9 cellular contexts compared by ENCODE assay signal in genomic region chr12:111408686-111409402, GRCh38. TPM values are rescaled to one million over a fixed set of nuclear protein-coding genes. Genes with fewer than 3 reads are reported as not detected.
DNase-seq lines count a peak whose midpoint lies in the region; ATAC-seq, FAIRE-seq and TF ChIP-seq lines count a peak whose summit lies in the region.
"Had no signal": no experiment of that assay in that cellular context is flagged by ENCODE, and none has a peak within 500 bp of the region (broad histone marks: within the 10 kb centered on the region; RNA-seq: fewer than 3 reads in every experiment).

No MANE protein-coding gene starts in this region.

- no peak overlapping the region; the same call in 2 of the 3 replicates for H3K4me3 Mint-ChIP-seq in GM23338

- BruUV-seq in K562 (replicated peaks; lab: Mats Ljungman, UMichigan) = no TSS peak

- H3F3A ChIP-seq in GM23338 (replicated peaks; ENCODE audit: low read depth) = peaks cover 18% of the 10 kb centered on the region

- H3K4me3 ChIP-seq in A549 (no peak overlapping the region), GM23338 (no peak overlapping the region), K562 (peak overlapping the region; percentile 93), mucosa of rectum (ENCODE audit: low read length in 2 of 2) (peak overlapping the region in 1 of 2 donors; percentile 42)

- TF ChIP-seq CTCF in A549 (IDR thresholded peaks at IDR 0.05) (no peak), GM23338 (conservative IDR thresholded peaks at IDR 0.05; ENCODE audit: low read depth in 2 of 2) (no peak), K562 (IDR thresholded peaks at IDR 0.05 in 2 of 3, conservative IDR thresholded peaks at IDR 0.05 in 1 of 3; ENCODE audit: insufficient read depth in 2 of 3, low read depth in 1 of 3, low read length in 3 of 3) (no peak)

- no peaks in the 10 kb centered on the region for H3K27me3 ChIP-seq in GM23338 (ENCODE audit: insufficient read depth)
- H3K27me3 ChIP-seq in K562 (ENCODE audit: control insufficient read depth in 2 of 2, insufficient read depth in 2 of 2, low read length in 2 of 2) = no peaks in the 10 kb centered on the region; a peak in 1 of 5 replicates
- H3K27me3 ChIP-seq in mucosa of rectum (ENCODE audit: control insufficient read depth in 2 of 2, insufficient read depth in 2 of 2, low read length in 2 of 2) = no peaks in the 10 kb centered on the region

- POLR2A ChIA-PET in A549 (lab: Yijun Ruan, JAX) = interaction anchor here (0.8 kb wide), 1 partner anchor 277 kb away, joined by 3 read pairs; the partner anchor contains the start of genes ACAD10 and BRAP
- POLR2A ChIA-PET in K562 (lab: Yijun Ruan, JAX) = interaction anchor here (1.4 to 2.0 kb wide), 3 partner anchors 9 to 20 kb away, joined by 4 to 8 read pairs (median 4); no protein-coding TSS in a partner anchor

- H3K9ac ChIP-seq in K562 (ENCODE audit: insufficient read depth in 1 of 2, low read depth in 2 of 2, low read length in 2 of 2) (peak overlapping the region; percentile 90 to 91), mucosa of rectum (ENCODE audit: low read depth in 1 of 2, low read length in 2 of 2) (peak overlapping the region in 1 of 2 donors; percentile 24)

- H3K4me2 ChIP-seq in A549 (no peak overlapping the region; the same call in 2 of the 3 replicates), GM23338 (peak overlapping the region; percentile 97; the same call in 1 of the 2 replicates), K562 (ENCODE audit: insufficient read depth, low read length) (peak overlapping the region; percentile 92)

- H3K4me1 ChIP-seq in A549 (peaks cover 42% of the 10 kb centered on the region), GM23338 (ENCODE audit: insufficient read depth) (peaks cover 74% of the 10 kb centered on the region), K562 (replicated peaks in 1 of 2; ENCODE audit: control insufficient read depth in 2 of 2, insufficient read depth in 2 of 2, low read length in 2 of 2) (peaks cover 70 to 85% of the 10 kb centered on the region in 2 experiments), mucosa of rectum (ENCODE audit: control insufficient read depth in 2 of 2, insufficient read depth in 2 of 2, low read length in 2 of 2) (peaks cover 49 to 64% of the 10 kb centered on the region in 2 donors)

- peaks cover 25% of the 10 kb centered on the region for H3K27me3 Mint-ChIP-seq in GM23338 (ENCODE audit: insufficient read depth, low read depth, poor library complexity)

- H3K9me1 ChIP-seq in K562 (ENCODE audit: control insufficient read depth, insufficient read depth, low read length) = peaks cover 13% of the 10 kb centered on the region

- H3K9me2 ChIP-seq in GM23338 (ENCODE audit: insufficient read depth) = no peaks in the 10 kb centered on the region

- H3K79me2 ChIP-seq in GM23338 (replicated peaks; ENCODE audit: insufficient read depth) (peaks cover 80% of the 10 kb centered on the region), K562 (ENCODE audit: control insufficient read depth, insufficient read depth, low read length) (peaks cover 81% of the 10 kb centered on the region)

- FAIRE-seq in A549 (lab: Jason Lieb, UNC) (no peak), K562 (lab: Jason Lieb, UNC) (no peak)
- FAIRE-seq: H54 had no signal

- DNase-seq in A549 (ENCODE audit: low read depth in 1 of 2, low spot score in 1 of 2) = no peak
- no peak for DNase-seq in GM23338 (ENCODE audit: low spot score)
- DNase-seq in K562 (ENCODE audit: extremely low read depth in 1 of 4, low spot score in 3 of 4) = no peak
- no peak for DNase-seq in AG08395 (ENCODE audit: low spot score)
- DNase-seq in NCI-H1436 treated with DMSO at 0.1 percent for 48 hours (lab: John Stamatoyannopoulos, UW) = no peak
- no peak for DNase-seq in NCI-H128 (lab: John Stamatoyannopoulos, UW; ENCODE audit: unreplicated experiment)

- no peak for ATAC-seq in A549
- ATAC-seq in GM23338 = no peak
- no peak for ATAC-seq in K562
- ATAC-seq in GM19324 (IDR thresholded peaks at IDR 0.05; ENCODE audit: low FRiP score, unreplicated experiment) = no peak

- no peaks in the 10 kb centered on the region for H3K9me3 ChIP-seq in A549
- no peaks in the 10 kb centered on the region for H3K9me3 ChIP-seq in K562 (replicated peaks; ENCODE audit: control insufficient read depth, insufficient read depth, low read depth, low read length)
- no peaks in the 10 kb centered on the region for H3K9me3 ChIP-seq in mucosa of rectum (ENCODE audit: control insufficient read depth in 2 of 2, low read length in 2 of 2)

- TF ChIP-seq RAD21 in A549 (conservative IDR thresholded peaks at IDR 0.05 in 1 of 2, IDR thresholded peaks at IDR 0.05 in 1 of 2) = no peak
- TF ChIP-seq RAD21 in K562 (CRISPR knock-in tag; conservative IDR thresholded peaks at IDR 0.05 in 1 of 2, IDR thresholded peaks at IDR 0.05 in 1 of 2) = no peak

- TF ChIP-seq POLR2A in A549 (IDR thresholded peaks at IDR 0.05; ENCODE audit: low read length) (no peak), K562 (conservative IDR thresholded peaks at IDR 0.05) (no peak)

- intact Hi-C loops in K562 (cut with micrococcal nuclease) = loop anchor here (5.0 kb wide), 2 partner anchors 188 to 278 kb away; partner anchors contain the start of genes ACAD10, ATXN2 and BRAP

- H2AFZ ChIP-seq in GM23338 (no peak overlapping the region), K562 (ENCODE audit: low read depth, low read length) (no peak overlapping the region)

- TF ChIP-seq EP300 in A549 (IDR thresholded peaks at IDR 0.05) (no peak), K562 (IDR thresholded peaks at IDR 0.05; ENCODE audit: low read length) (no peak)

- H3K9me3 Mint-ChIP-seq in GM23338 = no peaks in the 10 kb centered on the region

- 96% methylated on average over 4 of the region's 4 CpGs for WGBS in A549 (ENCODE audit: missing lambda C conversion rate)
- WGBS in K562 (ENCODE audit: insufficient coverage, low coverage, missing lambda C conversion rate) = 59% methylated on average over 4 of the region's 4 CpGs

- H3K27ac Mint-ChIP-seq in GM23338 = peak overlapping the region; percentile 50; the same call in 1 of the 2 replicates

- peaks cover 66% of the 10 kb centered on the region for H3K4me1 Mint-ChIP-seq in GM23338

- H3K36me3 Mint-ChIP-seq in GM23338 (ENCODE audit: low read depth) = no peaks in the 10 kb centered on the region; the same call in 2 of the 3 replicates

- in situ Hi-C loops in K562 (cut with MboI) = loop anchor here (5.0 kb wide), 1 partner anchor 263 kb away; no protein-coding TSS in a partner anchor

- CTCF ChIA-PET in A549 (lab: Yijun Ruan, JAX) (interaction anchor here (0.7 to 8.6 kb wide), 2 partner anchors 11 to 520 kb away, joined by 3 to 103 read pairs; no protein-coding TSS in a partner anchor), K562 (lab: Yijun Ruan, JAX; ENCODE audit: low intra/inter-chr PET ratio) (no interaction called here)

- no peaks in the 10 kb centered on the region for H3K36me3 ChIP-seq in GM23338 (ENCODE audit: insufficient read depth)
- H3K36me3 ChIP-seq in K562 (ENCODE audit: control insufficient read depth, insufficient read depth, low read length) = peaks cover 53% of the 10 kb centered on the region
- no peaks in the 10 kb centered on the region for H3K36me3 ChIP-seq in mucosa of rectum (ENCODE audit: control insufficient read depth in 2 of 2, insufficient read depth in 2 of 2, low read length in 2 of 2)

- peaks cover 32% of the 10 kb centered on the region for H4K20me1 ChIP-seq in GM23338 (replicated peaks; ENCODE audit: insufficient read depth)
- H4K20me1 ChIP-seq in K562 (replicated peaks; ENCODE audit: control insufficient read depth, insufficient read depth, low read length) = peaks cover 56% of the 10 kb centered on the region

- H3K27ac ChIP-seq in A549 (peak overlapping the region in 1 of 2 experiments; percentile 82; a peak in 2 of 6 replicates), GM23338 (ENCODE audit: low read depth) (no peak overlapping the region), K562 (ENCODE audit: extremely low read depth, low read depth, low read length) (peak overlapping the region; percentile 92), mucosa of rectum (ENCODE audit: low read depth in 2 of 2, low read length in 2 of 2) (peak overlapping the region; percentile 41 to 87)

RNA-seq across cellular contexts. Expression of gene SH2B3, which starts 3.1 kb away (rescaled TPM):
- polyA plus RNA-seq in A549 (2011; rRNA removed) = 2.3 and 2.9 TPM in 2 replicates
- 2.1 and 2.8 TPM in 2 replicates for polyA plus RNA-seq in A549 (2012; cell fraction: cytosol; rRNA removed)
- 2.5 and 2.9 TPM in 2 replicates for polyA plus RNA-seq in A549 (2012; cell fraction: nucleus; rRNA removed)
- polyA plus RNA-seq in A549 (2017; fragmentation: RNase III; extraction: RNeasy Plus Mini Kit Qiagen cat#74134 plus additional on column Dnase treatment) = 2.4 to 2.5 TPM (median 2.5 TPM) in 3 replicates
- polyA minus RNA-seq in A549 (2011; rRNA and poly(A)+ RNA removed) = 2.5 and 2.6 TPM in 2 replicates
- 59.0 and 59.3 TPM in 2 replicates for total RNA-seq in GM23338 (2014; rRNA removed; shearing (Covaris generic))
- 7.6 and 8.1 TPM in 2 replicates for polyA plus RNA-seq in GM23338 (2016; fragmentation: Nextera tagmentation; extraction: Ambion mirVana)
- total RNA-seq in K562 (2011; cell fraction: chromatin; rRNA removed; ENCODE audit: low replicate concordance) = 50.2 and 69.6 TPM in 2 replicates
- 38.4 and 40.4 TPM in 2 replicates for total RNA-seq in K562 (2011; cell fraction: nucleolus; rRNA removed)
- 52.1 and 86.9 TPM in 2 replicates for total RNA-seq in K562 (2011; cell fraction: nucleoplasm; rRNA removed)
- total RNA-seq in K562 (2014; rRNA removed) = 46.7 and 52.0 TPM in 2 replicates
- total RNA-seq in K562 (2014; rRNA removed; fragmentation: Illumina TruSeq; extraction: Trizol) = 37.4 and 46.7 TPM in 2 replicates
- 22.9 and 23.4 TPM in 2 replicates for total RNA-seq in K562 (2015; rRNA removed; fragmentation: Illumina TruSeq; extraction: Trizol)
- 63.8 and 75.3 TPM in 2 replicates for total RNA-seq in K562 (2021)
- polyA plus RNA-seq in K562 (2011; rRNA removed) = 28.2 and 32.5 TPM in 2 replicates
- 33.3 and 57.9 TPM in 2 replicates for polyA plus RNA-seq in K562 (2011; cell fraction: cytosol; rRNA removed)
- polyA plus RNA-seq in K562 (2011; cell fraction: nucleus; rRNA removed) = 25.5 and 39.5 TPM in 2 replicates
- 29.2 and 33.2 TPM in 2 replicates for polyA plus RNA-seq in K562 (2012)
- 59.9 and 64.4 TPM in 2 replicates for polyA plus RNA-seq in K562 (2014; fragmentation: Illumina TruSeq; extraction: Trizol)
- polyA plus RNA-seq in K562 (2014; fragmentation: Nextera tagmentation; extraction: Ambion mirVana) = 10 to 100 TPM; 10.8 to 14.3 TPM
- 38.6 and 41.3 TPM in 2 replicates for polyA plus RNA-seq in K562 (2014; rRNA removed)
- polyA minus RNA-seq in K562 (2011; rRNA and poly(A)+ RNA removed) = 22.2 and 28.8 TPM in 2 replicates
- polyA minus RNA-seq in K562 (2011; cell fraction: cytosol; rRNA and poly(A)+ RNA removed) = 40.8 and 46.0 TPM in 2 replicates
- polyA minus RNA-seq in K562 (2011; cell fraction: nucleus; rRNA and poly(A)+ RNA removed) = 10.2 and 14.4 TPM in 2 replicates

RNA-seq across cellular contexts. Expression of gene PHETA1, which starts 39.9 kb away (rescaled TPM):
- polyA plus RNA-seq in A549 (2011; rRNA removed) = 2.9 and 3.0 TPM in 2 replicates
- 5.1 and 7.4 TPM in 2 replicates for polyA plus RNA-seq in A549 (2012; cell fraction: cytosol; rRNA removed)
- polyA plus RNA-seq in A549 (2012; cell fraction: nucleus; rRNA removed) = 11.4 and 15.4 TPM in 2 replicates
- polyA plus RNA-seq in A549 (2017; fragmentation: RNase III; extraction: RNeasy Plus Mini Kit Qiagen cat#74134 plus additional on column Dnase treatment) = 5.8 to 7.3 TPM (median 7.1 TPM) in 3 replicates
- 1.6 and 2.4 TPM in 2 replicates for polyA minus RNA-seq in A549 (2011; rRNA and poly(A)+ RNA removed)
- total RNA-seq in GM23338 (2014; rRNA removed; shearing (Covaris generic)) = 12.9 and 15.4 TPM in 2 replicates
- 4.8 and 5.3 TPM in 2 replicates for polyA plus RNA-seq in GM23338 (2016; fragmentation: Nextera tagmentation; extraction: Ambion mirVana)
- 4.2 and 14.8 TPM in 2 replicates for total RNA-seq in K562 (2011; cell fraction: chromatin; rRNA removed; ENCODE audit: low replicate concordance)
- 14.1 and 15.7 TPM in 2 replicates for total RNA-seq in K562 (2011; cell fraction: nucleolus; rRNA removed)
- 6.2 and 8.2 TPM in 2 replicates for total RNA-seq in K562 (2011; cell fraction: nucleoplasm; rRNA removed)
- total RNA-seq in K562 (2014; rRNA removed) = 6.2 and 8.0 TPM in 2 replicates
- total RNA-seq in K562 (2014; rRNA removed; fragmentation: Illumina TruSeq; extraction: Trizol) = 1.3 and 1.5 TPM in 2 replicates
- 3.0 and 3.5 TPM in 2 replicates for total RNA-seq in K562 (2015; rRNA removed; fragmentation: Illumina TruSeq; extraction: Trizol)
- total RNA-seq in K562 (2021) = 8.9 and 12.4 TPM in 2 replicates
- polyA plus RNA-seq in K562 (2011; rRNA removed) = 2.2 and 2.5 TPM in 2 replicates
- polyA plus RNA-seq in K562 (2011; cell fraction: cytosol; rRNA removed) = 2.8 and 8.2 TPM in 2 replicates
- 6.7 and 12.1 TPM in 2 replicates for polyA plus RNA-seq in K562 (2011; cell fraction: nucleus; rRNA removed)
- polyA plus RNA-seq in K562 (2012) = 6.0 and 7.5 TPM in 2 replicates
- 3.4 and 5.7 TPM in 2 replicates for polyA plus RNA-seq in K562 (2014; fragmentation: Illumina TruSeq; extraction: Trizol)
- polyA plus RNA-seq in K562 (2014; fragmentation: Nextera tagmentation; extraction: Ambion mirVana) = under 1 TPM; 0.03 to 0.17 TPM
- polyA plus RNA-seq in K562 (2014; rRNA removed) = 6.9 and 7.2 TPM in 2 replicates
- polyA minus RNA-seq in K562 (2011; rRNA and poly(A)+ RNA removed) = 0.84 and 1.5 TPM in 2 replicates
- polyA minus RNA-seq in K562 (2011; cell fraction: cytosol; rRNA and poly(A)+ RNA removed) = 2.2 and 4.1 TPM in 2 replicates
- polyA minus RNA-seq in K562 (2011; cell fraction: nucleus; rRNA and poly(A)+ RNA removed) = 3.6 and 4.3 TPM in 2 replicates

Comparison
In these comparisons a context has a peak if more than half of its experiments do, and no peak if none do; other contexts are left out.
1. Of the 35 proteins assayed by ChIP-seq in both K562 and A549: peak only in K562: none; only in A549: none; in both: KDM1A and ZFP36; in neither: 33.